In genomic region chr9:33748633-33749304, GRCh38 we compare ENCODE assay signal across 13 cellular contexts. TPM values are rescaled to one million over a fixed set of nuclear protein-coding genes. Genes with fewer than 3 reads are reported as not detected.
DNase-seq lines count a peak whose midpoint lies in the region; ATAC-seq lines count a peak whose summit lies in the region.
"Had no signal": no experiment of that assay in that cellular context is flagged by ENCODE, and none has a peak within 500 bp of the region (broad histone marks: within the 10 kb centered on the region; RNA-seq: fewer than 3 reads in every experiment).

No MANE protein-coding gene starts in this region.

- DNase-seq in T-cell, result peak; percentile 3 to 64 (median 35)
- DNase-seq in activated naive CD4-positive, alpha-beta T cell treated with anti-CD3 and anti-CD28 coated beads, Interleukin-2, amount 10 ng/mL, durations not matched to agents 7 days and 5 days, result peak; percentile 69
- DNase-seq in stimulated activated CD8-positive, alpha-beta memory T cell treated with anti-CD3 and anti-CD28 coated beads, Interleukin-2, amount 100 ng/mL, for 1 hour (ENCODE audit: low read depth in 2 of 2), result peak; percentile 18 to 31
- no peak for DNase-seq in NCI-H146 treated with DMSO at 0.1 percent for 48 hours (lab: John Stamatoyannopoulos, UW; ENCODE audit: unreplicated experiment)
- no peak for DNase-seq in DMS 273 (lab: John Stamatoyannopoulos, UW; ENCODE audit: unreplicated experiment)
- no peak for DNase-seq in T1000 (lab: John Stamatoyannopoulos, UW)
- DNase-seq: Caco-2, left lung, NCI-H1436 treated with DMSO at 0.1 percent for 48 hours, NCI-H774 had no signal

- H3K27ac Mint-ChIP-seq in T-cell, result peak overlapping the region; percentile 59 to 63
- no peak overlapping the region for H3K27ac Mint-ChIP-seq in activated naive CD4-positive, alpha-beta T cell treated with anti-CD3 and anti-CD28 coated beads, Interleukin-2, amount 10 ng/mL, durations not matched to agents 7 days and 5 days

- peak overlapping the region; percentile 1; the same call in 1 of the 2 replicates for H3K4me3 ChIP-seq in GM08714 (ENCODE audit: low read length)
- H3K4me3 ChIP-seq: left lung, SK-N-MC, skin epidermis had no signal

- peak overlapping the region; percentile 67 to 76 (median 68) for H3K4me3 Mint-ChIP-seq in T-cell
- peak overlapping the region; percentile 54 for H3K4me3 Mint-ChIP-seq in activated naive CD4-positive, alpha-beta T cell treated with anti-CD3 and anti-CD28 coated beads, Interleukin-2, amount 10 ng/mL, durations not matched to agents 7 days and 5 days

- H3K27me3 Mint-ChIP-seq in T-cell, result peaks cover 49 to 55% of the 10 kb centered on the region in 2 donors
- peaks cover 75% of the 10 kb centered on the region for H3K27me3 Mint-ChIP-seq in activated naive CD4-positive, alpha-beta T cell treated with anti-CD3 and anti-CD28 coated beads, Interleukin-2, amount 10 ng/mL, durations not matched to agents 7 days and 5 days

- peak; percentile 53 to 63 (median 58) for ATAC-seq in T-cell (replicated peaks in 1 of 4)
- ATAC-seq: left lung had no signal

- peaks cover 0 to 3% (median 1%) of the 10 kb centered on the region in 3 donors for H3K9me3 Mint-ChIP-seq in T-cell
- H3K9me3 Mint-ChIP-seq in activated naive CD4-positive, alpha-beta T cell treated with anti-CD3 and anti-CD28 coated beads, Interleukin-2, amount 10 ng/mL, durations not matched to agents 7 days and 5 days, result no peaks in the 10 kb centered on the region

- H3K36me3 Mint-ChIP-seq in T-cell, result no peaks in the 10 kb centered on the region
- H3K36me3 Mint-ChIP-seq in activated naive CD4-positive, alpha-beta T cell treated with anti-CD3 and anti-CD28 coated beads, Interleukin-2, amount 10 ng/mL, durations not matched to agents 7 days and 5 days, result peaks cover 2% of the 10 kb centered on the region

- H3K4me1 Mint-ChIP-seq in T-cell, result peaks cover 14 to 37% (median 33%) of the 10 kb centered on the region in 3 donors
- peaks cover 36% of the 10 kb centered on the region for H3K4me1 Mint-ChIP-seq in activated naive CD4-positive, alpha-beta T cell treated with anti-CD3 and anti-CD28 coated beads, Interleukin-2, amount 10 ng/mL, durations not matched to agents 7 days and 5 days

- CTCF ChIA-PET in T-cell (lab: Charles Lee), result interaction anchor here in 1 of 2 donors (0.6 to 1.9 kb wide), 5 partner anchors 9 to 65 kb away, joined by 3 to 8 read pairs (median 4); no protein-coding TSS in a partner anchor
- CTCF ChIA-PET in activated naive CD4-positive, alpha-beta T cell treated with anti-CD3 and anti-CD28 coated beads, Interleukin-2, amount 10 ng/mL, durations not matched to agents 7 days and 5 days (lab: Charles Lee), result interaction anchor here (1.9 kb wide), 1 partner anchor 11 kb away, joined by 9 read pairs; no protein-coding TSS in a partner anchor

- POLR2A ChIA-PET in T-cell (lab: Charles Lee), result interaction anchor here in 1 of 2 donors (0.7 kb wide), 1 partner anchor 398 kb away, joined by 8 read pairs; no protein-coding TSS in a partner anchor

RNA-seq across cellular contexts. Expression of gene PRSS3, which starts 46.6 kb away (rescaled TPM):
- total RNA-seq in T-cell, result 1 to 10 TPM in 3 of 5 donors, not detected in 2; 1.1 to 1.9 (median 1.4) TPM

Comparison
In these comparisons a context has a peak if more than half of its experiments do, and no peak if none do; other contexts are left out.
1. DNase-seq: peak in T-cell (34 of 34), activated naive CD4-positive, alpha-beta T cell treated with anti-CD3 and anti-CD28 coated beads, Interleukin-2, amount 10 ng/mL, durations not matched to agents 7 days and 5 days (single experiment) and stimulated activated CD8-positive, alpha-beta memory T cell treated with anti-CD3 and anti-CD28 coated beads, Interleukin-2, amount 100 ng/mL, for 1 hour (2 of 2); none in NCI-H146 treated with DMSO at 0.1 percent for 48 hours (single experiment), DMS 273 (single experiment) and T1000 (single experiment).